Comparison of ENCODE assay signal across 13 cellular contexts in genomic region chr6:56794421-56794820, GRCh38.
DNase-seq lines count a peak whose midpoint lies in the region; ATAC-seq and TF ChIP-seq lines count a peak whose summit lies in the region.
"Had no signal": no experiment of that assay in that cellular context is flagged by ENCODE, and none has a peak within 500 bp of the region (broad histone marks: within the 10 kb centered on the region; RNA-seq: fewer than 3 reads in every experiment).

No MANE protein-coding gene starts in this region.

- H3K9me3 Mint-ChIP-seq in chondrocyte (ENCODE audit: low read depth), result no peaks in the 10 kb centered on the region

- H3K79me2 ChIP-seq in smooth muscle cell (ENCODE audit: low read depth), result peaks cover 49% of the 10 kb centered on the region

- H4K20me1 ChIP-seq in smooth muscle cell (ENCODE audit: low read depth), result no peaks in the 10 kb centered on the region

- no peaks in the 10 kb centered on the region for H3K27me3 Mint-ChIP-seq in chondrocyte (ENCODE audit: low read depth)

- TF ChIP-seq CTCF in left ventricle myocardium inferior (IDR thresholded peaks at IDR 0.05; ENCODE audit: borderline replicate concordance), result no peak
- no peak for TF ChIP-seq CTCF in chondrocyte (IDR thresholded peaks at IDR 0.05)
- TF ChIP-seq CTCF in smooth muscle cell (IDR thresholded peaks at IDR 0.05; ENCODE audit: borderline replicate concordance, insufficient read depth, poor library complexity, severe bottlenecking), result no peak
- TF ChIP-seq CTCF in dorsolateral prefrontal cortex (IDR thresholded peaks at IDR 0.05 in 54 of 56, conservative IDR thresholded peaks at IDR 0.05 in 2 of 56; ENCODE audit: low read depth in 1 of 56, partially characterized antibody in 56 of 56), result no peak

- no peak overlapping the region for H2AFZ ChIP-seq in smooth muscle cell (ENCODE audit: low read depth)
- H2AFZ ChIP-seq: parathyroid adenoma had no signal

- intact Hi-C loops in left ventricle myocardium inferior (cut with micrococcal nuclease) (no loop called here), Right ventricle myocardium inferior (cut with DNase I) (no loop called here), dorsolateral prefrontal cortex (cut with DNase I) (no loop called here)

- peak overlapping the region; percentile 24 for H3K27ac Mint-ChIP-seq in chondrocyte (ENCODE audit: unreplicated experiment)

- H3K4me1 ChIP-seq in left ventricle myocardium inferior (peaks cover 94% of the 10 kb centered on the region), smooth muscle cell (ENCODE audit: low read depth) (peaks cover 44% of the 10 kb centered on the region)
- H3K4me1 ChIP-seq: parathyroid adenoma, upper lobe of left lung had no signal

- no peaks in the 10 kb centered on the region for H3K9me3 ChIP-seq in left ventricle myocardium inferior (replicated peaks)
- no peaks in the 10 kb centered on the region for H3K9me3 ChIP-seq in smooth muscle cell (replicated peaks; ENCODE audit: low read depth)
- H3K9me3 ChIP-seq: SJSA1, upper lobe of left lung had no signal

- DNase-seq in left ventricle myocardium inferior, result no peak
- DNase-seq in Right ventricle myocardium inferior (ENCODE audit: missing footprints), result no peak
- DNase-seq in chondrocyte (ENCODE audit: low spot score), result no peak
- no peak for DNase-seq in smooth muscle cell (lab: John Stamatoyannopoulos, UW; ENCODE audit: unreplicated experiment)
- no peak for DNase-seq in activated CD8-positive, alpha-beta memory T cell treated with anti-CD3 and anti-CD28 coated beads, Interleukin-2, amount 50 U/mL, for 48 hours
- no peak for DNase-seq in NOMO-1 treated with dmso at 0.1 percent for 144 hours (lab: John Stamatoyannopoulos, UW; ENCODE audit: unreplicated experiment)
- no peak for DNase-seq in dorsolateral prefrontal cortex
- DNase-seq: activated naive CD4-positive, alpha-beta T cell treated with anti-CD3 and anti-CD28 coated beads, Interleukin-2, amount 50 U/mL, for 16 hours; NCI-H2081; upper lobe of left lung had no signal

- no peak overlapping the region for H3K4me3 Mint-ChIP-seq in chondrocyte (ENCODE audit: unreplicated experiment)

- no peak overlapping the region for H3K9ac ChIP-seq in smooth muscle cell (ENCODE audit: low read depth)
- H3K9ac ChIP-seq: parathyroid adenoma had no signal

- H3K36me3 Mint-ChIP-seq in chondrocyte (ENCODE audit: low read depth), result no peaks in the 10 kb centered on the region

- H3K36me3 ChIP-seq in left ventricle myocardium inferior (no peaks in the 10 kb centered on the region), smooth muscle cell (ENCODE audit: low read depth) (no peaks in the 10 kb centered on the region)
- H3K36me3 ChIP-seq: SJSA1, upper lobe of left lung had no signal

- H3F3A ChIP-seq in smooth muscle cell (ENCODE audit: low read depth), result no peaks in the 10 kb centered on the region

- H3K27ac ChIP-seq in left ventricle myocardium inferior (replicated peaks) (peak overlapping the region; percentile 80), smooth muscle cell (ENCODE audit: low read depth) (peak overlapping the region; percentile 16), dorsolateral prefrontal cortex (peak overlapping the region in 3 of 59 donors; percentile 5 to 20 (median 16))
- H3K27ac ChIP-seq: parathyroid adenoma, SJSA1, upper lobe of left lung had no signal

- H3K4me1 Mint-ChIP-seq in chondrocyte (ENCODE audit: low read depth), result peaks cover 68% of the 10 kb centered on the region

- ATAC-seq in Right ventricle myocardium inferior (no peak), HG02938 (IDR thresholded peaks at IDR 0.05; ENCODE audit: unreplicated experiment) (peak; percentile 39)

- H3K4me3 ChIP-seq in left ventricle myocardium inferior (peak overlapping the region; percentile 0), smooth muscle cell (no peak overlapping the region), dorsolateral prefrontal cortex (no peak overlapping the region)
- H3K4me3 ChIP-seq: SJSA1, upper lobe of left lung had no signal

- H3K27me3 ChIP-seq in left ventricle myocardium inferior (ENCODE audit: low read depth), result no peaks in the 10 kb centered on the region
- H3K27me3 ChIP-seq in smooth muscle cell (ENCODE audit: low read depth), result no peaks in the 10 kb centered on the region
- H3K27me3 ChIP-seq in dorsolateral prefrontal cortex, result no peaks in the 10 kb centered on the region
- H3K27me3 ChIP-seq: SJSA1, upper lobe of left lung had no signal

- no peak overlapping the region for H3K4me2 ChIP-seq in smooth muscle cell
